In genomic region chr9:100428871-100429654, GRCh38 we compare ENCODE assay signal across 1 cellular context.
A peak's percentile ranks its signal among the peaks of the same experiment; 100 is the strongest.
TF ChIP-seq lines count a peak whose summit lies in the region.

No MANE protein-coding gene starts in this region.

TF ChIP-seq in IMR-90, 13 proteins besides CTCF, POLR2A, EP300 and RAD21 (continued from another document):
- TF ChIP-seq USF2 (IDR thresholded peaks at IDR 0.05; ENCODE audit: low read depth, low read length): peak; percentile 77
- peak; percentile 21; the same call in 1 of the 2 replicates for TF ChIP-seq MAZ (IDR thresholded peaks at IDR 0.05; ENCODE audit: borderline replicate concordance, low read depth, low read length)
- no peak for TF ChIP-seq CHD1 (IDR thresholded peaks at IDR 0.05; ENCODE audit: low read depth, low read length)
- TF ChIP-seq RCOR1 (IDR thresholded peaks at IDR 0.05; ENCODE audit: insufficient replicate concordance, low read length): no peak
- TF ChIP-seq ELK1 (IDR thresholded peaks at IDR 0.05; ENCODE audit: borderline replicate concordance, low read depth, low read length): no peak
- TF ChIP-seq SMC3 (IDR thresholded peaks at IDR 0.05; ENCODE audit: low read depth, low read length): no peak
- peak; percentile 94 for TF ChIP-seq NFE2L2 (IDR thresholded peaks at IDR 0.05; ENCODE audit: low read depth, low read length)
TF ChIP-seq in IMR-90: peak in this region for 7.
